In genomic region chr14:102516531-102517411, GRCh38 we compare ENCODE assay signal across 8 cellular contexts. TPM values are rescaled to one million over a fixed set of nuclear protein-coding genes. Genes with fewer than 3 reads are reported as not detected.
DNase-seq lines count a peak whose midpoint lies in the region; ATAC-seq and TF ChIP-seq lines count a peak whose summit lies in the region.

No MANE protein-coding gene starts in this region.

- peak overlapping the region; percentile 62 for H3K9ac ChIP-seq in KMS-11

- peaks cover 4% of the 10 kb centered on the region; the same call in 1 of the 2 replicates for H3K4me1 Mint-ChIP-seq in WTC11
- H3K4me1 Mint-ChIP-seq in central memory CD8-positive, alpha-beta T cell, result peaks cover 4% of the 10 kb centered on the region

- CTCF ChIA-PET in WTC11 (lab: Charles Lee), result interaction anchor here (1.0 to 1.9 kb wide), 10 partner anchors 8 to 256 kb away, joined by 3 to 11 read pairs (median 4); no protein-coding TSS in a partner anchor

- H3K36me3 ChIP-seq in KMS-11 (ENCODE audit: insufficient read depth) (no peaks in the 10 kb centered on the region), left lung (no peaks in the 10 kb centered on the region)

- H3K27me3 Mint-ChIP-seq in WTC11 (ENCODE audit: low read depth), result peaks cover 14% of the 10 kb centered on the region
- H3K27me3 Mint-ChIP-seq in central memory CD8-positive, alpha-beta T cell, result no peaks in the 10 kb centered on the region

- intact Hi-C loops in left lung (cut with DNase I), result loop anchor here in 1 of 2 donors (5.0 kb wide), 1 partner anchor 79 kb away; no protein-coding TSS in a partner anchor

- no peaks in the 10 kb centered on the region for H4K20me1 ChIP-seq in KMS-11 (ENCODE audit: insufficient read depth)

- H3K79me2 ChIP-seq in KMS-11 (ENCODE audit: insufficient read depth, low read depth), result no peaks in the 10 kb centered on the region

- TF ChIP-seq CTCF in AG10803 (conservative IDR thresholded peaks at IDR 0.05; ENCODE audit: low read length) (peak; percentile 39), KMS-11 (conservative IDR thresholded peaks at IDR 0.05; ENCODE audit: low read depth, low read length) (peak; percentile 65), WTC11 (IDR thresholded peaks at IDR 0.05) (peak; percentile 99), left lung (IDR thresholded peaks at IDR 0.05) (peak; percentile 87 to 94)

- DNase-seq in AG10803 (ENCODE audit: low read depth) (no peak), WTC11 (ENCODE audit: low spot score) (peak; percentile 76), left lung (peak in 1 of 2 donors; percentile 94), putamen (ENCODE audit: low spot score) (no peak)
- peak in 1 of 2 donors; percentile 63 for DNase-seq in central memory CD8-positive, alpha-beta T cell (ENCODE audit: low spot score in 2 of 2)
- peak; percentile 58 for DNase-seq in stimulated activated CD4-positive, alpha-beta T cell treated with anti-CD3 and anti-CD28 coated beads, Interleukin-4, amount 100 ng/mL, for 24 hours

- ATAC-seq in GM19043 (IDR thresholded peaks at IDR 0.05; ENCODE audit: low read depth, unreplicated experiment) (peak; percentile 56), WTC11 (peak; percentile 80), left lung (peak; percentile 94)
- peak; percentile 64 for ATAC-seq in central memory CD8-positive, alpha-beta T cell (replicated peaks; ENCODE audit: extremely low read depth, poor library complexity, severe bottlenecking)

- no peak overlapping the region for H3K27ac Mint-ChIP-seq in WTC11
- peak overlapping the region; percentile 76 for H3K27ac Mint-ChIP-seq in central memory CD8-positive, alpha-beta T cell (ENCODE audit: low read depth)

- H3K4me1 ChIP-seq in KMS-11 (ENCODE audit: low read depth, poor library complexity, severe bottlenecking) (no peaks in the 10 kb centered on the region), left lung (peaks cover 0 to 10% of the 10 kb centered on the region in 2 donors)

- H3K36me3 Mint-ChIP-seq in WTC11, result no peaks in the 10 kb centered on the region
- H3K36me3 Mint-ChIP-seq in central memory CD8-positive, alpha-beta T cell (ENCODE audit: insufficient read depth), result peaks cover 7% of the 10 kb centered on the region

- no peak overlapping the region for H3K27ac ChIP-seq in KMS-11
- H3K27ac ChIP-seq in left lung, result peak overlapping the region in 1 of 2 donors; percentile 30

- peak overlapping the region; percentile 88 for H2AFZ ChIP-seq in KMS-11 (ENCODE audit: low read depth)

- peak overlapping the region; percentile 83 for H3K4me3 Mint-ChIP-seq in WTC11
- H3K4me3 Mint-ChIP-seq in central memory CD8-positive, alpha-beta T cell, result peak overlapping the region; percentile 82

- H3K9me3 Mint-ChIP-seq in WTC11, result no peaks in the 10 kb centered on the region
- no peaks in the 10 kb centered on the region for H3K9me3 Mint-ChIP-seq in central memory CD8-positive, alpha-beta T cell

- H3K27me3 ChIP-seq in KMS-11 (ENCODE audit: insufficient read depth, low read depth) (no peaks in the 10 kb centered on the region), left lung (no peaks in the 10 kb centered on the region)

- POLR2A ChIA-PET in WTC11 (lab: Charles Lee), result no interaction called here

- H3K4me3 ChIP-seq in AG10803 (ENCODE audit: low read length) (peak overlapping the region; percentile 65), KMS-11 (IDR thresholded peaks at IDR 0.05; ENCODE audit: insufficient read depth, low read depth, low read length) (no peak overlapping the region), left lung (peak overlapping the region; percentile 57 to 62)

- H3K4me2 ChIP-seq in KMS-11, result peak overlapping the region; percentile 52

- H3K9me3 ChIP-seq in left lung, result no peaks in the 10 kb centered on the region

TF ChIP-seq in WTC11, 78 proteins besides CTCF, POLR2A, EP300 and RAD21 (continues in another document):
- TF ChIP-seq MYBL2 (CRISPR knock-in tag; IDR thresholded peaks at IDR 0.05) (0 out of 2 replicates have a peak, but pooled peaks have one; percentile 39), NFATC4 (CRISPR knock-in tag; IDR thresholded peaks at IDR 0.05) (no peak), GRHL2 (CRISPR knock-in tag; IDR thresholded peaks at IDR 0.05; ENCODE audit: insufficient replicate concordance, severe bottlenecking) (no peak), TP53 (CRISPR knock-in tag; IDR thresholded peaks at IDR 0.05) (0 out of 2 replicates have a peak, but pooled peaks have one; percentile 51), USF1 (CRISPR knock-in tag; IDR thresholded peaks at IDR 0.05) (peak; percentile 37; the same call in 1 of the 2 replicates), ATF6 (CRISPR knock-in tag; IDR thresholded peaks at IDR 0.05) (no peak), PRDM15 (CRISPR knock-in tag; IDR thresholded peaks at IDR 0.05) (no peak), KAT7 (CRISPR knock-in tag; IDR thresholded peaks at IDR 0.05; ENCODE audit: borderline replicate concordance) (peak; percentile 66; the same call in 1 of the 2 replicates), ZNF138 (CRISPR knock-in tag; conservative IDR thresholded peaks at IDR 0.05) (no peak), ZNF425 (CRISPR knock-in tag; conservative IDR thresholded peaks at IDR 0.05) (no peak), FOXP1 (CRISPR knock-in tag; IDR thresholded peaks at IDR 0.05; ENCODE audit: borderline replicate concordance) (0 out of 2 replicates have a peak, but pooled peaks have one; percentile 13), ZNF671 (CRISPR knock-in tag; IDR thresholded peaks at IDR 0.05) (no peak), ZNF396 (CRISPR knock-in tag; IDR thresholded peaks at IDR 0.05; ENCODE audit: borderline replicate concordance) (no peak)

RNA-seq across cellular contexts. Expression of gene ANKRD9, which starts 7.2 kb away (rescaled TPM):
- total RNA-seq in WTC11 (2021) (55.6 to 63.8 TPM (median 56.6 TPM) in 3 replicates), left lung (10 to 100 TPM; 19.5 to 32.3 TPM)

Comparison
In these comparisons a context has a peak if more than half of its experiments do, and no peak if none do; other contexts are left out.
1. DNase-seq: peak in WTC11 (single experiment) and stimulated activated CD4-positive, alpha-beta T cell treated with anti-CD3 and anti-CD28 coated beads, Interleukin-4, amount 100 ng/mL, for 24 hours (single experiment); none in AG10803 (single experiment) and putamen (single experiment).
2. CTCF ChIP-seq: peak in every context shown above with its lines; median percentile 99 in WTC11; 90 in left lung; 65 in KMS-11; 39 in AG10803.
3. Peak in every context shown above with its lines, with median percentiles within 50 percentile points of each other: ATAC-seq.